21 cellular contexts compared by ENCODE assay signal in the genomic region with DNA sequence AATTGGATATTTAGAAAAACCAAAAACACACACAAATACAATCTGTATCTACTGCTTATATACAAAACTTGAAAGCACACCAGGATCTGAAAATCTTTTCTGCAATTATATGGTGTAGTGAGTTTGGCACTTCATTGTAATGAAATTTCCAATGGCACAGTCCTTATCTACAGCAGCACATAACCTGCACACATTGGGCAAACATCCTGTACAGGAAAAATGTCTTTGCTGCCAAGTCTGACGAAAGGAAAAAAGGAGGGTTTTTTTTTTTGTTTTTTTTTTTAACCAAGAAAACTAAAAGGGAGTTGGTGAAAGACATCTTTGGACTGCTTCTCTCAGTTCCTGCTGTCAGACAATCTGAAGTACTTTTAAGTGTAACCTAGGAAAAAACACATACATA.
DNase-seq lines count a peak whose midpoint lies in the region; ATAC-seq, FAIRE-seq and TF ChIP-seq lines count a peak whose summit lies in the region.
"Had no signal": no experiment of that assay in that cellular context is flagged by ENCODE, and none has a peak within 500 bp of the region (broad histone marks: within the 10 kb centered on the region; RNA-seq: fewer than 3 reads in every experiment).

No MANE protein-coding gene starts in this region.

- no peaks in the 10 kb centered on the region for H3K27me3 Mint-ChIP-seq in activated CD4-positive, alpha-beta T cell treated with anti-CD3 and anti-CD28 coated beads, Interleukin-2, amount 10 ng/mL, durations not matched to agents 7 days and 5 days
- no peaks in the 10 kb centered on the region for H3K27me3 Mint-ChIP-seq in central memory CD8-positive, alpha-beta T cell
- H3K27me3 Mint-ChIP-seq in CD8-positive, alpha-beta memory T cell: no peaks in the 10 kb centered on the region

- H3K4me1 ChIP-seq in pancreas: peaks cover 18 to 35% (median 26%) of the 10 kb centered on the region in 3 donors
- peaks cover 30% of the 10 kb centered on the region for H3K4me1 ChIP-seq in CD8-positive, alpha-beta memory T cell (ENCODE audit: insufficient read depth, low read length)
- H3K4me1 ChIP-seq: A549 had no signal

- peak overlapping the region; percentile 19 for H3K27ac Mint-ChIP-seq in activated CD4-positive, alpha-beta T cell treated with anti-CD3 and anti-CD28 coated beads, Interleukin-2, amount 10 ng/mL, durations not matched to agents 7 days and 5 days
- H3K27ac Mint-ChIP-seq in central memory CD8-positive, alpha-beta T cell (ENCODE audit: low read depth): peak overlapping the region; percentile 9
- H3K27ac Mint-ChIP-seq in CD8-positive, alpha-beta memory T cell: peak overlapping the region in 4 of 8 donors; percentile 18 to 30 (median 22)

- intact Hi-C loops in pancreas (cut with DNase I): no loop called here

- H3K27ac ChIP-seq in pancreas: peak overlapping the region in 2 of 4 donors; percentile 56 to 57
- H3K27ac ChIP-seq in CD8-positive, alpha-beta memory T cell (ENCODE audit: low read depth, low read length): no peak overlapping the region
- H3K27ac ChIP-seq: A549, C4-2B, transverse colon had no signal

- no peak overlapping the region for H3K4me3 Mint-ChIP-seq in activated CD4-positive, alpha-beta T cell treated with anti-CD3 and anti-CD28 coated beads, Interleukin-2, amount 10 ng/mL, durations not matched to agents 7 days and 5 days
- no peak overlapping the region for H3K4me3 Mint-ChIP-seq in central memory CD8-positive, alpha-beta T cell
- peak overlapping the region in 1 of 7 donors; percentile 4 for H3K4me3 Mint-ChIP-seq in CD8-positive, alpha-beta memory T cell

- WGBS in pancreas, 2 donors: 0 to 11% methylated on average over 1 of the region's 1 CpG

- H3K4me1 Mint-ChIP-seq in activated CD4-positive, alpha-beta T cell treated with anti-CD3 and anti-CD28 coated beads, Interleukin-2, amount 10 ng/mL, durations not matched to agents 7 days and 5 days: peaks cover 40% of the 10 kb centered on the region
- H3K4me1 Mint-ChIP-seq in central memory CD8-positive, alpha-beta T cell: peaks cover 65% of the 10 kb centered on the region
- peaks cover 50 to 91% (median 84%) of the 10 kb centered on the region in 3 donors for H3K4me1 Mint-ChIP-seq in CD8-positive, alpha-beta memory T cell

- DNase-seq in activated CD4-positive, alpha-beta T cell treated with anti-CD3 and anti-CD28 coated beads, Interleukin-2, amount 10 ng/mL, durations not matched to agents 7 days and 5 days: no peak
- no peak for DNase-seq in activated CD4-positive, alpha-beta T cell treated with anti-CD3 and anti-CD28 coated beads, Interleukin-2, amount 50 U/mL, for 1 hour
- DNase-seq in GDM1 (lab: John Stamatoyannopoulos, UW) (peak; percentile 15), pancreas (peak in 1 of 6 donors; percentile 35), NCI-H2029 (lab: John Stamatoyannopoulos, UW) (no peak)
- DNase-seq in central memory CD8-positive, alpha-beta T cell (ENCODE audit: low spot score in 2 of 2): no peak
- no peak for DNase-seq in CD8-positive, alpha-beta memory T cell
- DNase-seq: central memory CD4-positive, alpha-beta T cell; DMS79 treated with DMSO at 0.1 percent for 48 hours; effector memory CD4-positive, alpha-beta T cell; hypothalamus; kidney glomerular epithelial cell; NCI-H1930; NCI-H446 treated with DMSO at 0.1 percent for 48 hours; T-helper 1 cell; transverse colon had no signal

- CTCF ChIA-PET in activated CD4-positive, alpha-beta T cell treated with anti-CD3 and anti-CD28 coated beads, Interleukin-2, amount 10 ng/mL, durations not matched to agents 7 days and 5 days (lab: Charles Lee): interaction anchor here (1.1 kb wide), 1 partner anchor 13 kb away, joined by 4 read pairs; no protein-coding TSS in a partner anchor
- CTCF ChIA-PET in CD8-positive, alpha-beta memory T cell (lab: Charles Lee): no interaction called here

- H3K36me3 ChIP-seq in pancreas: peaks cover 0 to 9% (median 0%) of the 10 kb centered on the region in 3 donors
- H3K36me3 ChIP-seq in CD8-positive, alpha-beta memory T cell (ENCODE audit: insufficient read depth, low read length): peaks cover 20% of the 10 kb centered on the region
- H3K36me3 ChIP-seq: transverse colon had no signal

- no peak for TF ChIP-seq CTCF in pancreas (IDR thresholded peaks at IDR 0.05)

- H3K36me3 Mint-ChIP-seq in activated CD4-positive, alpha-beta T cell treated with anti-CD3 and anti-CD28 coated beads, Interleukin-2, amount 10 ng/mL, durations not matched to agents 7 days and 5 days (ENCODE audit: low read depth): peaks cover 47% of the 10 kb centered on the region
- peaks cover 22% of the 10 kb centered on the region for H3K36me3 Mint-ChIP-seq in central memory CD8-positive, alpha-beta T cell (ENCODE audit: insufficient read depth)
- peaks cover 9 to 58% (median 15%) of the 10 kb centered on the region in 3 donors for H3K36me3 Mint-ChIP-seq in CD8-positive, alpha-beta memory T cell

- H3K9me3 ChIP-seq in pancreas: no peaks in the 10 kb centered on the region
- H3K9me3 ChIP-seq in CD8-positive, alpha-beta memory T cell (ENCODE audit: low read length): no peaks in the 10 kb centered on the region
- H3K9me3 ChIP-seq: A549, transverse colon had no signal

- peaks cover 5% of the 10 kb centered on the region for H3K9me3 Mint-ChIP-seq in activated CD4-positive, alpha-beta T cell treated with anti-CD3 and anti-CD28 coated beads, Interleukin-2, amount 10 ng/mL, durations not matched to agents 7 days and 5 days
- no peaks in the 10 kb centered on the region for H3K9me3 Mint-ChIP-seq in central memory CD8-positive, alpha-beta T cell
- H3K9me3 Mint-ChIP-seq in CD8-positive, alpha-beta memory T cell: no peaks in the 10 kb centered on the region

- no peak overlapping the region for H3K4me3 ChIP-seq in pancreas
- H3K4me3 ChIP-seq in CD8-positive, alpha-beta memory T cell (ENCODE audit: low read length): no peak overlapping the region
- H3K4me3 ChIP-seq: A549, K562, transverse colon had no signal

- no peak for ATAC-seq in central memory CD8-positive, alpha-beta T cell (replicated peaks; ENCODE audit: extremely low read depth, poor library complexity, severe bottlenecking)
- ATAC-seq in pancreas (peak; percentile 80 to 87 (median 85)), HG02678 (IDR thresholded peaks at IDR 0.05; ENCODE audit: unreplicated experiment) (no peak)
- ATAC-seq: A549, K562 had no signal

- POLR2A ChIA-PET in activated CD4-positive, alpha-beta T cell treated with anti-CD3 and anti-CD28 coated beads, Interleukin-2, amount 10 ng/mL, durations not matched to agents 7 days and 5 days (lab: Charles Lee): no interaction called here
- POLR2A ChIA-PET in CD8-positive, alpha-beta memory T cell (lab: Charles Lee): no interaction called here

- no peak for FAIRE-seq in pancreas (lab: Jason Lieb, UNC)
- FAIRE-seq: A549, H54, K562 had no signal

- H3K27me3 ChIP-seq in pancreas: no peaks in the 10 kb centered on the region
- no peaks in the 10 kb centered on the region for H3K27me3 ChIP-seq in CD8-positive, alpha-beta memory T cell (ENCODE audit: insufficient read depth, low read length, poor library complexity, severe bottlenecking)
- H3K27me3 ChIP-seq: transverse colon had no signal

Comparison
In these comparisons a context has a peak if more than half of its experiments do, and no peak if none do; other contexts are left out.
1. ATAC-seq: peak in pancreas (4 of 4); none in central memory CD8-positive, alpha-beta T cell (single experiment) and HG02678 (single experiment).